ENCODE assay signal across 22 cellular contexts in the genomic region with DNA sequence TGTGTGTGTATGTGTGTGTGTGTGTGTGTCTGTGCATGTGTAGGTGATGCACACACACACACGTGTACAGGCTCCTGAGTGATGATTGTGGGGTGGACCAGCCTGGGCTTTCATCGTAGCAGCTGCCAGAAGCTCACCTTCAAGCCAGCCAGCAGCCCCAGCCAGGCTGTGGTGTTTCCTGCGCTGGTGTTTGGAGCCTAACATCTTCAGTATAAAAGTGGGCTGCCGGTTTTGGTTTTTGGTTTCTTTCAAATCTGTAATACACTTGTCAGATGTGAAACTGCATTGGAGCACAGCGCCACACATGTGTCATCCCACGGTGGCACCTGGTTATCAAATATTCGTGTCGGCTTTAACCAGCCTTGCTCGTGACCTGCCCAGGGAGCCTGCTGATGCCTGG.
A peak's percentile ranks its signal among the peaks of the same experiment; 100 is the strongest.
DNase-seq lines count a peak whose midpoint lies in the region; ATAC-seq, FAIRE-seq and TF ChIP-seq lines count a peak whose summit lies in the region.
"Had no signal": no experiment of that assay in that cellular context is flagged by ENCODE, and none has a peak within 500 bp of the region (broad histone marks: within the 10 kb centered on the region; RNA-seq: fewer than 3 reads in every experiment).

No MANE protein-coding gene starts in this region.

- H3K79me1 ChIP-seq in neuronal stem cell (ENCODE audit: low read depth, low read length): no peaks in the 10 kb centered on the region

- H3K27ac ChIP-seq in neuronal stem cell (replicated peaks; ENCODE audit: low read length) (no peak overlapping the region), kidney (ENCODE audit: low read depth in 2 of 2, low read length in 2 of 2) (no peak overlapping the region)
- H3K27ac ChIP-seq: BLaER1 had no signal

- WGBS in neuronal stem cell (ENCODE audit: extremely low coverage in 2 of 2, insufficient read length in 2 of 2, insufficient replicate concordance in 1 of 2), 2 donors: no CpG with 5 or more reads among the region's 9 CpGs

- H2BK120ac ChIP-seq in neuronal stem cell (ENCODE audit: low read depth, low read length): no peak overlapping the region

- FAIRE-seq in kidney (lab: Jason Lieb, UNC): no peak
- FAIRE-seq: A204.1, G401.6, GM12891, GM19239 had no signal

- H2AK5ac ChIP-seq in neuronal stem cell (ENCODE audit: low read depth, low read length): peak overlapping the region; percentile 49

- no peak overlapping the region for H2BK12ac ChIP-seq in neuronal stem cell (ENCODE audit: low read length)

- no peak overlapping the region for H2AFZ ChIP-seq in neuronal stem cell (ENCODE audit: low read length)

- H3K36me3 ChIP-seq in neuronal stem cell (replicated peaks in 1 of 2; ENCODE audit: control insufficient read depth in 2 of 2, insufficient read depth in 2 of 2, low read length in 2 of 2) (no peaks in the 10 kb centered on the region), kidney (ENCODE audit: control insufficient read depth in 1 of 2, insufficient read depth in 2 of 2, low read length in 2 of 2) (no peaks in the 10 kb centered on the region)
- H3K36me3 ChIP-seq: BE2C, BLaER1 had no signal

- no peak for TF ChIP-seq CTCF in kidney (IDR thresholded peaks at IDR 0.05; ENCODE audit: borderline replicate concordance, extremely low read depth, insufficient read depth)

- no peak overlapping the region for H4K91ac ChIP-seq in neuronal stem cell (ENCODE audit: low read depth, low read length, poor library complexity)

- no peaks in the 10 kb centered on the region for H3K4me1 ChIP-seq in neuronal stem cell (ENCODE audit: control insufficient read depth in 2 of 2, insufficient read depth in 1 of 2, low read depth in 1 of 2, low read length in 2 of 2)
- no peaks in the 10 kb centered on the region for H3K4me1 ChIP-seq in kidney (ENCODE audit: control insufficient read depth in 1 of 2, insufficient read depth in 1 of 2, low read depth in 1 of 2, low read length in 2 of 2)
- H3K4me1 ChIP-seq: BE2C had no signal

- no peak overlapping the region for H2BK15ac ChIP-seq in neuronal stem cell (ENCODE audit: low read length)

- H3K4me2 ChIP-seq in neuronal stem cell (ENCODE audit: insufficient read depth, low read length, poor library complexity, severe bottlenecking): no peak overlapping the region
- H3K4me2 ChIP-seq: BLaER1 had no signal

- peak; percentile 60 for DNase-seq in RPMI8226
- no peak for DNase-seq in neuronal stem cell (ENCODE audit: low spot score)
- no peak for DNase-seq in DMS79 (lab: John Stamatoyannopoulos, UW)
- DNase-seq in kidney: no peak
- DNase-seq: 8988T; ACHN; BE2C; C1 segment of cervical spinal cord; CD4-positive, alpha-beta memory T cell; CD4-positive, CD25-positive, alpha-beta regulatory T cell; CD8-positive, alpha-beta memory T cell; COR-L47; DMS 273 treated with DMSO at 0.1 percent for 48 hours; DMS153; DMS53; GF-D8 had no signal

- H3K27me3 ChIP-seq in neuronal stem cell (ENCODE audit: control insufficient read depth in 3 of 3, insufficient read depth in 3 of 3, low read depth in 1 of 3, low read length in 3 of 3): peaks cover 0 to 26% (median 0%) of the 10 kb centered on the region in 3 experiments
- H3K27me3 ChIP-seq: BE2C, BLaER1 had no signal

- H2BK5ac ChIP-seq in neuronal stem cell (ENCODE audit: low read length): no peak overlapping the region

- H3K23ac ChIP-seq in neuronal stem cell (ENCODE audit: low read depth, low read length, poor library complexity): peak overlapping the region; percentile 59

- peaks cover 0 to 3% of the 10 kb centered on the region in 2 donors for H3K9me3 ChIP-seq in neuronal stem cell (replicated peaks in 1 of 2; ENCODE audit: control insufficient read depth in 2 of 2, insufficient read depth in 1 of 2, low read depth in 1 of 2, low read length in 2 of 2)
- H3K9me3 ChIP-seq in kidney (ENCODE audit: control insufficient read depth in 1 of 2, low read length in 2 of 2): no peaks in the 10 kb centered on the region
- H3K9me3 ChIP-seq: BE2C had no signal

- H3K4ac ChIP-seq in neuronal stem cell (ENCODE audit: low read length): no peak overlapping the region

- H4K8ac ChIP-seq in neuronal stem cell (ENCODE audit: low read depth, low read length): no peak overlapping the region

- peak overlapping the region; percentile 75 for H3K14ac ChIP-seq in neuronal stem cell (ENCODE audit: low read length)

- H3K9ac ChIP-seq in neuronal stem cell (ENCODE audit: low read depth, low read length, poor library complexity) (no peak overlapping the region), kidney (ENCODE audit: low read length in 2 of 2) (no peak overlapping the region)
- H3K9ac ChIP-seq: BLaER1 had no signal

- ATAC-seq in activated CD4-positive, CD25-positive, alpha-beta regulatory T cell treated with anti-CD3 and anti-CD28 coated beads, Interleukin-2, amount 50 U/mL, for 24 hours: no peak

- intact Hi-C loops in kidney (cut with DNase I): no loop called here

- H3K18ac ChIP-seq in neuronal stem cell (ENCODE audit: low read length): no peak overlapping the region

- H3K4me3 ChIP-seq in neuronal stem cell (ENCODE audit: low read length in 2 of 2): no peak overlapping the region
- no peak overlapping the region for H3K4me3 ChIP-seq in kidney (ENCODE audit: low read length in 2 of 2)
- H3K4me3 ChIP-seq: BLaER1 had no signal
